8 cellular contexts compared by ENCODE assay signal in genomic region chr2:65227471-65228248, GRCh38. TPM values are rescaled to one million over a fixed set of nuclear protein-coding genes. Genes with fewer than 3 reads are reported as not detected.
DNase-seq lines count a peak whose midpoint lies in the region; ATAC-seq, FAIRE-seq and TF ChIP-seq lines count a peak whose summit lies in the region.

Gene ACTR2, plus strand, starts transcription at chr2:65227831. Its CDS starts 79 bp downstream, at chr2:65227910.

- no peaks in the 10 kb centered on the region for H3K36me3 ChIP-seq in body of pancreas (replicated peaks in 1 of 2; ENCODE audit: insufficient read depth in 1 of 2, low read depth in 2 of 2)
- no peaks in the 10 kb centered on the region for H3K36me3 ChIP-seq in sigmoid colon

- H3K4me1 ChIP-seq in body of pancreas (peaks cover 32% of the 10 kb centered on the region), sigmoid colon (peaks cover 0 to 55% (median 44%) of the 10 kb centered on the region in 4 donors)

- FAIRE-seq in TTC549 (lab: Jason Lieb, UNC): peak; percentile 92

- TF ChIP-seq EP300 in sigmoid colon (IDR thresholded peaks at IDR 0.05): no peak

- peak; percentile 77 for ATAC-seq in GM18520 (IDR thresholded peaks at IDR 0.05; ENCODE audit: unreplicated experiment)
- peak; percentile 90 for ATAC-seq in HG03064 (IDR thresholded peaks at IDR 0.05; ENCODE audit: low read depth, unreplicated experiment)
- peak; percentile 98 for ATAC-seq in body of pancreas

- peak; percentile 92 for DNase-seq in NCI-H2107 treated with DMSO at 0.1 percent for 48 hours (lab: John Stamatoyannopoulos, UW; ENCODE audit: unreplicated experiment)
- peak; percentile 95 to 97 (median 96) for DNase-seq in body of pancreas
- peak; percentile 81 for DNase-seq in iPS DF 19.7 (ENCODE audit: low read depth, low spot score)
- DNase-seq in sigmoid colon: peak; percentile 98

- H3K4me3 ChIP-seq in body of pancreas (peak within 1 kb of the TSS; percentile 71), sigmoid colon (peak within 1 kb of the TSS; percentile 92 to 96 (median 93))

- TF ChIP-seq POLR2A in body of pancreas (IDR thresholded peaks at IDR 0.05) (peak; percentile 80 to 95 (median 94)), sigmoid colon (IDR thresholded peaks at IDR 0.05) (peak; percentile 66 to 82)

- intact Hi-C loops in body of pancreas (cut with DNase I) (no loop called here), sigmoid colon (cut with DNase I) (loop anchor here (2.0 to 5.0 kb wide), 2 partner anchors 95 to 207 kb away; partner anchors contain the start of gene RAB1A)

- 0 to 4% methylated on average over 8 to 79 of the region's 79 CpGs for WGBS in body of pancreas, 2 donors
- 0% methylated on average over 79 of the region's 79 CpGs for WGBS in sigmoid colon, 2 donors

- TF ChIP-seq CTCF in 22Rv1 (IDR thresholded peaks at IDR 0.05) (no peak), body of pancreas (IDR thresholded peaks at IDR 0.05) (no peak), sigmoid colon (IDR thresholded peaks at IDR 0.05) (no peak)

- peak within 1 kb of the TSS; percentile 92 for H3K27ac ChIP-seq in 22Rv1
- H3K27ac ChIP-seq in body of pancreas: peak within 1 kb of the TSS; percentile 93 to 99 (median 96)
- peak within 1 kb of the TSS; percentile 95 to 99 (median 97) for H3K27ac ChIP-seq in sigmoid colon

- H3K27me3 ChIP-seq in body of pancreas (no peaks in the 10 kb centered on the region), sigmoid colon (no peaks in the 10 kb centered on the region)

- H3K9me3 ChIP-seq in body of pancreas (no peaks in the 10 kb centered on the region), sigmoid colon (no peaks in the 10 kb centered on the region)

RNA-seq across cellular contexts. Expression of gene ACTR2, which starts in this region (rescaled TPM):
- total RNA-seq in body of pancreas (10 to 100 TPM; 26.0 to 46.7 TPM), sigmoid colon (10 to 100 TPM; 70.9 to 98.1 (median 88.1) TPM)
- polyA plus RNA-seq in sigmoid colon: 100 to 1,000 TPM; 126 to 171 (median 142) TPM

Comparison
In these comparisons a context has a peak if more than half of its experiments do, and no peak if none do; other contexts are left out.
1. Peak in every context shown above with its lines: DNase-seq, ATAC-seq, H3K4me3 ChIP-seq and H3K27ac ChIP-seq.